Comparison of ENCODE assay signal across 9 cellular contexts in the genomic region with DNA sequence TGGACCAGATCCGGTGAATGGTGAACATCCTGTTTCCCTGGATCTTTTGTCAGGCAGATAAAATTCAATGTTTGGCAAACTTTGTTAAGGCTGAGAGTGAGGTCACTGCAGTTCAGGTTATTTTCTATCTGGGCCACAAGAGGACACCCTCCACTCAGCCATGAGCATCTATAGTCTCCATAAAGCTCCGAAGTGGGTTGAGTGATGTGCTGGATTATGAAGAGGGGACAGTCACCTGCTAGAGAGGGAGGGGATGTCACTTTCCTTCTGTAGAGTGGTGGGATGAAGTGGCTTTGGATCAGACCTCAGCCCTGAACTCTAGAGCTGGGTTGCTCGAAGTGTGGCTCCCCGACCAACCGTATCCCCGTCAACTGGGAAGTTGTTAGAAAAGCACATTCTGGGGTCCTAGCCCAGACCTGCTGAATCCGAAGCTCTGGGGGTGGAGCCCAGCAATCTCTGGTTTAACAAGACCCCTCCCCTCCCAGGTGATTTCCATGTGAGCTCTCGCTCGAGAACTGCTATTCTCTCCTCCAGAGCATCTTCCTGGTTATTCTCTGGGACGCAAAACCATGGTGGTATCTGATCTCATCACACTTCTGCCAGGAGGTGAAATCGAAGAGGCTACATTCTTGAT. TPM values are rescaled to one million over a fixed set of nuclear protein-coding genes. Genes with fewer than 3 reads are reported as not detected.
A peak's percentile ranks its signal among the peaks of the same experiment; 100 is the strongest.
DNase-seq lines count a peak whose midpoint lies in the region; ATAC-seq and TF ChIP-seq lines count a peak whose summit lies in the region.
"Had no signal": no experiment of that assay in that cellular context is flagged by ENCODE, and none has a peak within 500 bp of the region (broad histone marks: within the 10 kb centered on the region; RNA-seq: fewer than 3 reads in every experiment).

No MANE protein-coding gene starts in this region.

- no peak overlapping the region for H3K27ac Mint-ChIP-seq in progenitor cell of endocrine pancreas

- no peak overlapping the region for H3K4me3 Mint-ChIP-seq in progenitor cell of endocrine pancreas (ENCODE audit: low read depth)

- no peaks in the 10 kb centered on the region for H3K9me3 Mint-ChIP-seq in progenitor cell of endocrine pancreas (ENCODE audit: low read depth)

- no peaks in the 10 kb centered on the region for H3K36me3 Mint-ChIP-seq in progenitor cell of endocrine pancreas (ENCODE audit: insufficient read depth)

- DNase-seq in EL, result peak; percentile 76
- peak; percentile 37 for DNase-seq in Jurkat, Clone E6-1 (ENCODE audit: low read depth, low spot score)
- DNase-seq in SK-MEL-5 (ENCODE audit: low read depth, low spot score), result peak; percentile 76
- peak; percentile 85 for DNase-seq in fibroblast of pulmonary artery (ENCODE audit: low read depth)
- no peak for DNase-seq in progenitor cell of endocrine pancreas (ENCODE audit: low spot score, unreplicated experiment)
- DNase-seq in D341Med (ENCODE audit: low spot score), result no peak

- ATAC-seq in HG02623 (IDR thresholded peaks at IDR 0.05; ENCODE audit: unreplicated experiment) (no peak), GM19452 (IDR thresholded peaks at IDR 0.05; ENCODE audit: unreplicated experiment) (no peak)

- peaks cover 10% of the 10 kb centered on the region for H3K27me3 Mint-ChIP-seq in progenitor cell of endocrine pancreas

- no peak overlapping the region for H3K4me3 ChIP-seq in Jurkat, Clone E6-1 (ENCODE audit: low read length)
- no peak overlapping the region for H3K4me3 ChIP-seq in fibroblast of pulmonary artery (replicated peaks; ENCODE audit: low read depth, low read length)

- TF ChIP-seq CTCF in fibroblast of pulmonary artery (IDR thresholded peaks at IDR 0.05; ENCODE audit: low read length, missing control alignments), result peak; percentile 88
- peak; percentile 62 for TF ChIP-seq CTCF in progenitor cell of endocrine pancreas (IDR thresholded peaks at IDR 0.05; ENCODE audit: unreplicated experiment)

- in situ Hi-C loops in SK-MEL-5 (cut with HindIII; ENCODE audit: low pct_unique_long_range_greater_than_20kb, low sequenced_read_pairs), result no loop called here

- H3K4me1 Mint-ChIP-seq in progenitor cell of endocrine pancreas (ENCODE audit: low read depth), result peaks cover 22% of the 10 kb centered on the region

RNA-seq across cellular contexts. Expression of a gene that starts 31.8 kb away (rescaled TPM):
- polyA plus RNA-seq in Jurkat, Clone E6-1 (2012; ENCODE audit: insufficient read depth, insufficient read length), result not detected
- total RNA-seq in SK-MEL-5 (2014; rRNA removed; shearing (Covaris generic)), result not detected in 2 replicates
- polyA plus RNA-seq in SK-MEL-5 (2015; cell fraction: cytosol; rRNA removed), result not detected in 2 replicates
- polyA plus RNA-seq in SK-MEL-5 (2015; cell fraction: nucleus; rRNA removed), result 0.56 TPM in 1 of 2 replicates, not detected in the other
- not detected in 2 replicates for total RNA-seq in progenitor cell of endocrine pancreas
- total RNA-seq: T-helper 2 cell treated with Interferon-gamma antibody and Interleukin-4, amounts not matched to agents 100 ng/mL and 5 ng/mL, for 36 hours had no signal

RNA-seq across cellular contexts. Expression of a gene that starts 52.5 kb away (rescaled TPM):
- polyA plus RNA-seq in Jurkat, Clone E6-1 (2012; ENCODE audit: insufficient read depth, insufficient read length), result 7.9 TPM
- 9.3 and 11.8 TPM in 2 replicates for total RNA-seq in SK-MEL-5 (2014; rRNA removed; shearing (Covaris generic))
- polyA plus RNA-seq in SK-MEL-5 (2015; cell fraction: cytosol; rRNA removed), result 6.2 and 7.0 TPM in 2 replicates
- polyA plus RNA-seq in SK-MEL-5 (2015; cell fraction: nucleus; rRNA removed), result 24.2 and 30.6 TPM in 2 replicates
- total RNA-seq in progenitor cell of endocrine pancreas, result 21.3 and 24.5 TPM in 2 replicates

Comparison
In these comparisons a context has a peak if more than half of its experiments do, and no peak if none do; other contexts are left out.
1. DNase-seq: peak in EL (single experiment), Jurkat, Clone E6-1 (single experiment), SK-MEL-5 (single experiment) and fibroblast of pulmonary artery (single experiment); none in progenitor cell of endocrine pancreas (single experiment) and D341Med (single experiment).